In the genomic region with DNA sequence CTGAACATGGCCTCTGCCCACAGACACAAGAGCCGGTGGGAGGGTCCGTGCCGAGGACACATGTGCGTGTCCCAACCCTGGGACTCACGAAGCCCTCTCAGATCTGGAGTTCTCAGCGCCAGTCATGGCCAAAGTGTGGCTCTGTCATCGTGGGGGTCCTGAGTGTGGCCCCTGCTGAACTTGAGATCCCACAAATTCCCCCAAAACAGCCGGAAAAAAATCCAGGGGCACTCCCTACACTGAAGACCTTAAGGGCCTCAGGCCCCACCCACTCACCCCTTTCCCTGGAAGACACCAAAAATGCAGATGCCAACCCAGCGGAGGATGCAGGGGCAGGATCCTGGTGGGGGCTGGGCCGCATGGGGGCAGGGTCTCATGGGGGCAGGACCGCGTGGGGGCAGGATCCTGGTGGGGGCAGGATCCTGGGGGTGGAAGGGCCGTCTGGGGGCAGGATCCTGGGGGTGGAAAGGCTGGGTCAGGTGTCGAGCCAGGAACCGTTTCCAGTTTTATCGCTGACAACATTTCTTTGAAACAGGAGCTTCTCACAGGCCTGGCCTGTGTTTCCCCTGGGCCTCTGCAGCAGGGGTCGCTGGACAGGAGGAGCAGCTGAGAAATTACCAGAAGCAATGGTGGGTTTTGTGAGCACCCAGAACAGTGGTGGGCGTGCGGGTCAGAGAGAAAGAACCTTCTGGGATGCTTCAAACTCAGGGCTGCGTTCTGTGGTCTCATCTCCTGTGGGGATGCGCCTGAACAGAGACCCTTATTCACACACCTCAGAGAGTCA, we compare ENCODE assay signal across 9 cellular contexts. TPM values are rescaled to one million over a fixed set of nuclear protein-coding genes. Genes with fewer than 3 reads are reported as not detected.
A peak's percentile ranks its signal among the peaks of the same experiment; 100 is the strongest.
DNase-seq lines count a peak whose midpoint lies in the region; ATAC-seq and TF ChIP-seq lines count a peak whose summit lies in the region.
"Not testable (repeated sequence)": the region's sequence is repeated elsewhere in the genome, so short reads cannot be mapped to it uniquely, and the experiment has no call there.
"Had no signal": no experiment of that assay in that cellular context is flagged by ENCODE, and none has a peak within 500 bp of the region (broad histone marks: within the 10 kb centered on the region; RNA-seq: fewer than 3 reads in every experiment).

No MANE protein-coding gene starts in this region.

- not testable (repeated sequence) for H3K9me3 Mint-ChIP-seq in activated T-cell treated with anti-CD3 and anti-CD28 coated beads, Interleukin-2, amount 50 U/mL, for 24 hours; natural killer cell

- H3K27ac Mint-ChIP-seq in activated T-cell treated with anti-CD3 and anti-CD28 coated beads, Interleukin-2, amount 50 U/mL, for 24 hours; natural killer cell: not testable (repeated sequence)

- H3K4me1 ChIP-seq in RWPE2 (ENCODE audit: insufficient read depth, poor library complexity, severe bottlenecking); spleen: not testable (repeated sequence)

- peak; percentile 7 for DNase-seq in GM10248 (ENCODE audit: extremely low spot score)
- DNase-seq in RWPE2 (ENCODE audit: low spot score), result peak; percentile 42
- DNase-seq in activated T-cell treated with anti-CD3 and anti-CD28 coated beads, Interleukin-2, amount 50 U/mL, for 24 hours, result peak; percentile 21
- peak; percentile 15 for DNase-seq in epidermal melanocyte (ENCODE audit: insufficient read length, low spot score)
- peak; percentile 41 for DNase-seq in islet precursor cell
- peak; percentile 16 for DNase-seq in natural killer cell
- DNase-seq in spleen, result peak; percentile 32

- not testable (repeated sequence) for H3K27ac ChIP-seq in RWPE2 (ENCODE audit: poor library complexity, severe bottlenecking); spleen

- not testable (repeated sequence) for ATAC-seq in RWPE2 (ENCODE audit: low read depth); natural killer cell

- H3K27me3 ChIP-seq in RWPE2 (ENCODE audit: insufficient read depth, poor library complexity, severe bottlenecking); spleen (replicated peaks in 1 of 7): not testable (repeated sequence)

- not testable (repeated sequence) for H3K4me1 Mint-ChIP-seq in activated T-cell treated with anti-CD3 and anti-CD28 coated beads, Interleukin-2, amount 50 U/mL, for 24 hours (ENCODE audit: low read depth); natural killer cell

- not testable (repeated sequence) for H3K9me3 ChIP-seq in RWPE2 (ENCODE audit: severe bottlenecking); spleen

- not testable (repeated sequence) for H3K4me3 ChIP-seq in RWPE2 (ENCODE audit: severe bottlenecking); spleen

- H3K27me3 Mint-ChIP-seq in activated T-cell treated with anti-CD3 and anti-CD28 coated beads, Interleukin-2, amount 50 U/mL, for 24 hours; natural killer cell (ENCODE audit: low read depth in 2 of 2): not testable (repeated sequence)

- H3K4me3 Mint-ChIP-seq in activated T-cell treated with anti-CD3 and anti-CD28 coated beads, Interleukin-2, amount 50 U/mL, for 24 hours; natural killer cell: not testable (repeated sequence)

- TF ChIP-seq POLR2A in spleen (IDR thresholded peaks at IDR 0.05), result not testable (repeated sequence)

- CTCF ChIA-PET in GM10248 (lab: Yijun Ruan, JAX), result not testable (repeated sequence)

- not testable (repeated sequence) for H3K36me3 Mint-ChIP-seq in activated T-cell treated with anti-CD3 and anti-CD28 coated beads, Interleukin-2, amount 50 U/mL, for 24 hours (ENCODE audit: low read depth); natural killer cell

- TF ChIP-seq CTCF in GM10248 (IDR thresholded peaks at IDR 0.05; ENCODE audit: control extremely low read depth, extremely low read depth, low read depth, missing control alignments); RWPE2 (IDR thresholded peaks at IDR 0.05; ENCODE audit: poor library complexity, severe bottlenecking); natural killer cell (IDR thresholded peaks at IDR 0.05); spleen (IDR thresholded peaks at IDR 0.05 in 8 of 11, conservative IDR thresholded peaks at IDR 0.05 in 3 of 11): not testable (repeated sequence)

- intact Hi-C loops in natural killer cell (cut with micrococcal nuclease); spleen (cut with DNase I; ENCODE audit: low total_unique reads): not testable (repeated sequence)

- POLR2A ChIA-PET in GM10248 (lab: Yijun Ruan, JAX), result not testable (repeated sequence)

- 71 to 83% (median 78%) methylated on average over 8 to 21 of the region's 21 CpGs for WGBS in spleen, 5 donors

- not testable (repeated sequence) for H3K36me3 ChIP-seq in RWPE2 (ENCODE audit: low read depth); spleen

RNA-seq across cellular contexts. Expression of gene ZDHHC11B, which starts 13.2 kb away (rescaled TPM):
- total RNA-seq in natural killer cell (1 to 10 TPM in 2 of 3 donors, under 1 TPM in 1; 0.85 to 7.3 (median 2.2) TPM), spleen (10 to 100 TPM in 2 of 7 donors, 1 to 10 TPM in 5; 2.8 to 74.3 (median 6.2) TPM)
- polyA plus RNA-seq in spleen, result 1 to 10 TPM in 2 of 3 donors, under 1 TPM in 1; 0.97 to 3.8 (median 1.9) TPM
- total RNA-seq: IMR-90, M059J had no signal
